8 cellular contexts compared by ENCODE assay signal in genomic region chr4:53601251-53601764, GRCh38. TPM values are rescaled to one million over a fixed set of nuclear protein-coding genes. Genes with fewer than 3 reads are reported as not detected.
DNase-seq lines count a peak whose midpoint lies in the region; ATAC-seq, FAIRE-seq and TF ChIP-seq lines count a peak whose summit lies in the region.

No MANE protein-coding gene starts in this region.

- ATAC-seq in GM19035 (IDR thresholded peaks at IDR 0.05; ENCODE audit: unreplicated experiment) (peak; percentile 68), HG03520 (IDR thresholded peaks at IDR 0.05; ENCODE audit: unreplicated experiment) (peak; percentile 54), heart left ventricle (peak in 2 of 4 donors; percentile 49 to 59)
- no peak for ATAC-seq in naive thymus-derived CD4-positive, alpha-beta T cell

- H3K9me3 ChIP-seq in BE2C = no peaks in the 10 kb centered on the region
- no peaks in the 10 kb centered on the region for H3K9me3 ChIP-seq in NT2/D1 (ENCODE audit: insufficient read depth, low read length)
- H3K9me3 ChIP-seq in heart left ventricle = peaks cover 0 to 4% (median 0%) of the 10 kb centered on the region in 12 donors
- no peaks in the 10 kb centered on the region for H3K9me3 ChIP-seq in naive thymus-derived CD4-positive, alpha-beta T cell (ENCODE audit: control insufficient read depth in 2 of 3, low read length in 3 of 3)

- H3K4me3 Mint-ChIP-seq in naive thymus-derived CD4-positive, alpha-beta T cell = no peak overlapping the region

- no peaks in the 10 kb centered on the region for H3K36me3 Mint-ChIP-seq in naive thymus-derived CD4-positive, alpha-beta T cell

- CTCF ChIA-PET in naive thymus-derived CD4-positive, alpha-beta T cell (lab: Charles Lee) = no interaction called here

- TF ChIP-seq POLR2A in heart left ventricle (IDR thresholded peaks at IDR 0.05) (no peak), GM12891 (IDR thresholded peaks at IDR 0.05; ENCODE audit: low read depth, low read length) (no peak)

- peak overlapping the region; percentile 38 for H3K4me3 ChIP-seq in BE2C (ENCODE audit: low read depth, low read length)
- H3K4me3 ChIP-seq in NT2/D1 (ENCODE audit: insufficient read length, low read depth) = no peak overlapping the region
- no peak overlapping the region for H3K4me3 ChIP-seq in heart left ventricle
- H3K4me3 ChIP-seq in naive thymus-derived CD4-positive, alpha-beta T cell (ENCODE audit: low read length) = no peak overlapping the region

- peak; percentile 94 for TF ChIP-seq CTCF in BE2C (IDR thresholded peaks at IDR 0.05; ENCODE audit: low read depth, low read length)
- peak in 6 of 12 donors; percentile 21 to 43 (median 35) for TF ChIP-seq CTCF in heart left ventricle (IDR thresholded peaks at IDR 0.05)

- peaks cover 0 to 3% (median 0%) of the 10 kb centered on the region in 11 donors for H3K9me3 Mint-ChIP-seq in naive thymus-derived CD4-positive, alpha-beta T cell

- 73 to 84% (median 76%) methylated on average over 6 to 9 of the region's 9 CpGs for WGBS in heart left ventricle, 4 donors

- H3K27me3 Mint-ChIP-seq in naive thymus-derived CD4-positive, alpha-beta T cell = peaks cover 0 to 41% (median 26%) of the 10 kb centered on the region in 5 donors

- H3K27ac Mint-ChIP-seq in naive thymus-derived CD4-positive, alpha-beta T cell = no peak overlapping the region

- no peak for FAIRE-seq in GM12891 (lab: Jason Lieb, UNC)

- H3K36me3 ChIP-seq in BE2C (no peaks in the 10 kb centered on the region), NT2/D1 (ENCODE audit: insufficient read depth, insufficient read length, low read length) (no peaks in the 10 kb centered on the region), heart left ventricle (no peaks in the 10 kb centered on the region)
- no peaks in the 10 kb centered on the region for H3K36me3 ChIP-seq in naive thymus-derived CD4-positive, alpha-beta T cell (ENCODE audit: control insufficient read depth in 2 of 3, insufficient read depth in 3 of 3, low read length in 3 of 3)

- intact Hi-C loops in heart left ventricle (cut with DNase I) = loop anchor here in 1 of 10 donors (10.0 kb wide), 1 partner anchor 107 kb away; no protein-coding TSS in a partner anchor
- intact Hi-C loops in naive thymus-derived CD4-positive, alpha-beta T cell (cut with micrococcal nuclease) = no loop called here

- no peaks in the 10 kb centered on the region; the same call in 1 of the 2 replicates for H3K27me3 ChIP-seq in BE2C
- no peaks in the 10 kb centered on the region for H3K27me3 ChIP-seq in NT2/D1 (ENCODE audit: insufficient read depth, insufficient read length)
- no peaks in the 10 kb centered on the region for H3K27me3 ChIP-seq in heart left ventricle
- H3K27me3 ChIP-seq in naive thymus-derived CD4-positive, alpha-beta T cell (ENCODE audit: control insufficient read depth in 2 of 2, insufficient read depth in 2 of 2, low read length in 2 of 2) = no peaks in the 10 kb centered on the region

- no peak overlapping the region for H3K9ac ChIP-seq in NT2/D1 (ENCODE audit: insufficient read length, low read depth)

- H3K27ac ChIP-seq in heart left ventricle = no peak overlapping the region
- H3K27ac ChIP-seq in naive thymus-derived CD4-positive, alpha-beta T cell (ENCODE audit: low read depth, low read length) = no peak overlapping the region

- H3K4me1 ChIP-seq in BE2C (peaks cover 7% of the 10 kb centered on the region; the same call in 1 of the 2 replicates), NT2/D1 (ENCODE audit: insufficient read depth, insufficient read length) (no peaks in the 10 kb centered on the region), heart left ventricle (peaks cover 0 to 7% (median 0%) of the 10 kb centered on the region in 12 donors)
- no peaks in the 10 kb centered on the region for H3K4me1 ChIP-seq in naive thymus-derived CD4-positive, alpha-beta T cell (ENCODE audit: control insufficient read depth in 2 of 2, insufficient read depth in 2 of 2, low read length in 2 of 2)

- H3K4me1 Mint-ChIP-seq in naive thymus-derived CD4-positive, alpha-beta T cell = no peaks in the 10 kb centered on the region

- POLR2A ChIA-PET in naive thymus-derived CD4-positive, alpha-beta T cell (lab: Charles Lee) = no interaction called here

- DNase-seq in BE2C (peak; percentile 96), NT2/D1 (ENCODE audit: low read depth, low spot score) (peak; percentile 48), heart left ventricle (peak in 3 of 5 donors; percentile 11 to 33 (median 25)), NCI-H2196 (lab: John Stamatoyannopoulos, UW; ENCODE audit: unreplicated experiment) (no peak), GM12891 (ENCODE audit: insufficient read length, low spot score) (no peak)
- DNase-seq in naive thymus-derived CD4-positive, alpha-beta T cell = no peak

TF ChIP-seq in GM12891, 5 proteins besides CTCF, POLR2A, EP300 and RAD21:
- TF ChIP-seq SPI1 (IDR thresholded peaks at IDR 0.05; ENCODE audit: low read depth, low read length) (no peak), POU2F2 (IDR thresholded peaks at IDR 0.05; ENCODE audit: low read depth, low read length) (no peak), PAX5 (IDR thresholded peaks at IDR 0.05; ENCODE audit: insufficient read depth, low read length, severe bottlenecking) (no peak), TAF1 (IDR thresholded peaks at IDR 0.05; ENCODE audit: low read depth, low read length) (no peak)

RNA-seq across cellular contexts. Expression of gene LNX1, which starts 10.0 kb away (rescaled TPM):
- 3.6 TPM for polyA plus RNA-seq in BE2C (2012; ENCODE audit: insufficient read depth, insufficient read length, low read depth)
- 10 to 100 TPM in 2 of 9 donors, 1 to 10 TPM in 7; 3.4 to 15.7 (median 7.1) TPM for total RNA-seq in heart left ventricle
- 1 to 10 TPM; 5.4 to 6.7 TPM for polyA plus RNA-seq in heart left ventricle
- total RNA-seq in naive thymus-derived CD4-positive, alpha-beta T cell = not detected
- under 1 TPM; 0.09 to 0.48 TPM for polyA plus RNA-seq in naive thymus-derived CD4-positive, alpha-beta T cell
- 0.37 TPM for polyA plus RNA-seq in GM12891 (2012; ENCODE audit: low read depth, missing spikeins)

Comparison
In these comparisons a context has a peak if more than half of its experiments do, and no peak if none do; other contexts are left out.
1. DNase-seq: peak in BE2C (single experiment), NT2/D1 (single experiment) and heart left ventricle (3 of 5); none in naive thymus-derived CD4-positive, alpha-beta T cell (0 of 9), NCI-H2196 (single experiment) and GM12891 (single experiment).
2. RNA of gene LNX1, which starts 10.0 kb away (total RNA-seq): 3.4 to 15.7 TPM in heart left ventricle; not detected in naive thymus-derived CD4-positive, alpha-beta T cell; every median in the first group is over 4 times any median in the second.